Comparison of ENCODE assay signal across 1 cellular context in the genomic region with DNA sequence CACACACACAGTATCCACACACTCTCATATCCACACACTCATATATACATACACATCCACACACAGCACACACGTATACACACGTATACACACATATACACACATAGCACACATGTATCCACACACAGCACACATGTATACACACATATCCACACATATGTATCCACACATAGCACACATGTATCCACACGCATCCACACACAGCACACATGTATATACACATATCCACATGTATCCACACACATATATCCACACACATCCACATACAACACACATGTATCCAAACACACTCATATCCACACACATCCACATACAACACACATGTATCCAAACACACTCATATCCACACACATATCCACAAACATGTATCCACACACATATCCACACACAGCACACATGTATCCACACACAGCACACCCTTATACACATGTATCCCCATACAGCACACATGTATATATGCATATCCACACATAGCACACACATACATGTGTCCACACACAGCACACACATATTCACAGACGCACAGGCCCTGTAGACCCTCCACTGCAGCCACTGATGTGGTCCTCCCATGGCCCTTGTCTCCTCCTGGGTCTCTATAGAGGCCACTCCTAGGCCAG.
A peak's percentile ranks its signal among the peaks of the same experiment; 100 is the strongest.
TF ChIP-seq lines count a peak whose summit lies in the region.

No MANE protein-coding gene starts in this region.

TF ChIP-seq in HepG2, 621 proteins besides CTCF, POLR2A, EP300 and RAD21 (continued from another document and continues in another):
- no peak for TF ChIP-seq ATAD3A (CRISPR knock-in tag; IDR thresholded peaks at IDR 0.05)
- TF ChIP-seq, protein P1, sequence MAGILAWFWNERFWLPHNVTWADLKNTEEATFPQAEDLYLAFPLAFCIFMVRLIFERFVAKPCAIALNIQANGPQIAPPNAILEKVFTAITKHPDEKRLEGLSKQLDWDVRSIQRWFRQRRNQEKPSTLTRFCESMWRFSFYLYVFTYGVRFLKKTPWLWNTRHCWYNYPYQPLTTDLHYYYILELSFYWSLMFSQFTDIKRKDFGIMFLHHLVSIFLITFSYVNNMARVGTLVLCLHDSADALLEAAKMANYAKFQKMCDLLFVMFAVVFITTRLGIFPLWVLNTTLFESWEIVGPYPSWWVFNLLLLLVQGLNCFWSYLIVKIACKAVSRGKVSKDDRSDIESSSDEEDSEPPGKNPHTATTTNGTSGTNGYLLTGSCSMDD (CRISPR knock-in tag; IDR thresholded peaks at IDR 0.05), result no peak
- TF ChIP-seq ZNF282 (IDR thresholded peaks at IDR 0.05; ENCODE audit: partially characterized antibody), result peak; percentile 98
- no peak for TF ChIP-seq SIN3B (IDR thresholded peaks at IDR 0.05; ENCODE audit: low read length)
- no peak for TF ChIP-seq ZNF703 (CRISPR knock-in tag; IDR thresholded peaks at IDR 0.05; ENCODE audit: borderline replicate concordance)
- no peak for TF ChIP-seq ZNF138 (CRISPR knock-in tag; IDR thresholded peaks at IDR 0.05; ENCODE audit: low read depth)
- TF ChIP-seq, protein P2, sequence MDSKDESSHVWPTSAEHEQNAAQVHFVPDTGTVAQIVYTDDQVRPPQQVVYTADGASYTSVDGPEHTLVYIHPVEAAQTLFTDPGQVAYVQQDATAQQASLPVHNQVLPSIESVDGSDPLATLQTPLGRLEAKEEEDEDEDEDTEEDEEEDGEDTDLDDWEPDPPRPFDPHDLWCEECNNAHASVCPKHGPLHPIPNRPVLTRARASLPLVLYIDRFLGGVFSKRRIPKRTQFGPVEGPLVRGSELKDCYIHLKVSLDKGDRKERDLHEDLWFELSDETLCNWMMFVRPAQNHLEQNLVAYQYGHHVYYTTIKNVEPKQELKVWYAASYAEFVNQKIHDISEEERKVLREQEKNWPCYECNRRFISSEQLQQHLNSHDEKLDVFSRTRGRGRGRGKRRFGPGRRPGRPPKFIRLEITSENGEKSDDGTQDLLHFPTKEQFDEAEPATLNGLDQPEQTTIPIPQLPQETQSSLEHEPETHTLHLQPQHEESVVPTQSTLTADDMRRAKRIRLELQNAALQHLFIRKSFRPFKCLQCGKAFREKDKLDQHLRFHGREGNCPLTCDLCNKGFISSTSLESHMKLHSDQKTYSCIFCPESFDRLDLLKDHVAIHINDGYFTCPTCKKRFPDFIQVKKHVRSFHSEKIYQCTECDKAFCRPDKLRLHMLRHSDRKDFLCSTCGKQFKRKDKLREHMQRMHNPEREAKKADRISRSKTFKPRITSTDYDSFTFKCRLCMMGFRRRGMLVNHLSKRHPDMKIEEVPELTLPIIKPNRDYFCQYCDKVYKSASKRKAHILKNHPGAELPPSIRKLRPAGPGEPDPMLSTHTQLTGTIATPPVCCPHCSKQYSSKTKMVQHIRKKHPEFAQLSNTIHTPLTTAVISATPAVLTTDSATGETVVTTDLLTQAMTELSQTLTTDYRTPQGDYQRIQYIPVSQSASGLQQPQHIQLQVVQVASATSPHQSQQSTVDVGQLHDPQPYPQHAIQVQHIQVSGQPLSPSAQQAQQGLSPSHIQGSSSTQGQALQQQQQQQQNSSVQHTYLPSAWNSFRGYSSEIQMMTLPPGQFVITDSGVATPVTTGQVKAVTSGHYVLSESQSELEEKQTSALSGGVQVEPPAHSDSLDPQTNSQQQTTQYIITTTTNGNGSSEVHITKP (CRISPR knock-in tag; IDR thresholded peaks at IDR 0.05; ENCODE audit: low read depth), result no peak
- TF ChIP-seq, protein P3, sequence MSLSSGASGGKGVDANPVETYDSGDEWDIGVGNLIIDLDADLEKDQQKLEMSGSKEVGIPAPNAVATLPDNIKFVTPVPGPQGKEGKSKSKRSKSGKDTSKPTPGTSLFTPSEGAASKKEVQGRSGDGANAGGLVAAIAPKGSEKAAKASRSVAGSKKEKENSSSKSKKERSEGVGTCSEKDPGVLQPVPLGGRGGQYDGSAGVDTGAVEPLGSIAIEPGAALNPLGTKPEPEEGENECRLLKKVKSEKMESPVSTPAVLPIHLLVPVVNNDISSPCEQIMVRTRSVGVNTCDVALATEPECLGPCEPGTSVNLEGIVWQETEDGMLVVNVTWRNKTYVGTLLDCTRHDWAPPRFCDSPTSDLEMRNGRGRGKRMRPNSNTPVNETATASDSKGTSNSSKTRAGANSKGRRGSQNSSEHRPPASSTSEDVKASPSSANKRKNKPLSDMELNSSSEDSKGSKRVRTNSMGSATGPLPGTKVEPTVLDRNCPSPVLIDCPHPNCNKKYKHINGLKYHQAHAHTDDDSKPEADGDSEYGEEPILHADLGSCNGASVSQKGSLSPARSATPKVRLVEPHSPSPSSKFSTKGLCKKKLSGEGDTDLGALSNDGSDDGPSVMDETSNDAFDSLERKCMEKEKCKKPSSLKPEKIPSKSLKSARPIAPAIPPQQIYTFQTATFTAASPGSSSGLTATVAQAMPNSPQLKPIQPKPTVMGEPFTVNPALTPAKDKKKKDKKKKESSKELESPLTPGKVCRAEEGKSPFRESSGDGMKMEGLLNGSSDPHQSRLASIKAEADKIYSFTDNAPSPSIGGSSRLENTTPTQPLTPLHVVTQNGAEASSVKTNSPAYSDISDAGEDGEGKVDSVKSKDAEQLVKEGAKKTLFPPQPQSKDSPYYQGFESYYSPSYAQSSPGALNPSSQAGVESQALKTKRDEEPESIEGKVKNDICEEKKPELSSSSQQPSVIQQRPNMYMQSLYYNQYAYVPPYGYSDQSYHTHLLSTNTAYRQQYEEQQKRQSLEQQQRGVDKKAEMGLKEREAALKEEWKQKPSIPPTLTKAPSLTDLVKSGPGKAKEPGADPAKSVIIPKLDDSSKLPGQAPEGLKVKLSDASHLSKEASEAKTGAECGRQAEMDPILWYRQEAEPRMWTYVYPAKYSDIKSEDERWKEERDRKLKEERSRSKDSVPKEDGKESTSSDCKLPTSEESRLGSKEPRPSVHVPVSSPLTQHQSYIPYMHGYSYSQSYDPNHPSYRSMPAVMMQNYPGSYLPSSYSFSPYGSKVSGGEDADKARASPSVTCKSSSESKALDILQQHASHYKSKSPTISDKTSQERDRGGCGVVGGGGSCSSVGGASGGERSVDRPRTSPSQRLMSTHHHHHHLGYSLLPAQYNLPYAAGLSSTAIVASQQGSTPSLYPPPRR (CRISPR knock-in tag; IDR thresholded peaks at IDR 0.05; ENCODE audit: borderline replicate concordance), result no peak
- TF ChIP-seq FOXP1 (IDR thresholded peaks at IDR 0.05), result peak; percentile 58; the same call in 1 of the 2 replicates
- TF ChIP-seq FOXP1 (CRISPR knock-in tag; IDR thresholded peaks at IDR 0.05), result no peak
- no peak for TF ChIP-seq REL (CRISPR knock-in tag; conservative IDR thresholded peaks at IDR 0.05)
- TF ChIP-seq, protein P4, sequence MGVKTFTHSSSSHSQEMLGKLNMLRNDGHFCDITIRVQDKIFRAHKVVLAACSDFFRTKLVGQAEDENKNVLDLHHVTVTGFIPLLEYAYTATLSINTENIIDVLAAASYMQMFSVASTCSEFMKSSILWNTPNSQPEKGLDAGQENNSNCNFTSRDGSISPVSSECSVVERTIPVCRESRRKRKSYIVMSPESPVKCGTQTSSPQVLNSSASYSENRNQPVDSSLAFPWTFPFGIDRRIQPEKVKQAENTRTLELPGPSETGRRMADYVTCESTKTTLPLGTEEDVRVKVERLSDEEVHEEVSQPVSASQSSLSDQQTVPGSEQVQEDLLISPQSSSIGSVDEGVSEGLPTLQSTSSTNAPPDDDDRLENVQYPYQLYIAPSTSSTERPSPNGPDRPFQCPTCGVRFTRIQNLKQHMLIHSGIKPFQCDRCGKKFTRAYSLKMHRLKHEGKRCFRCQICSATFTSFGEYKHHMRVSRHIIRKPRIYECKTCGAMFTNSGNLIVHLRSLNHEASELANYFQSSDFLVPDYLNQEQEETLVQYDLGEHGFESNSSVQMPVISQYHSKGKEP (CRISPR knock-in tag; IDR thresholded peaks at IDR 0.05), result no peak
- TF ChIP-seq GTF2F1 (IDR thresholded peaks at IDR 0.05; ENCODE audit: low read length), result no peak
- TF ChIP-seq TRIM24 (CRISPR knock-in tag; IDR thresholded peaks at IDR 0.05), result no peak
- no peak for TF ChIP-seq KAT2B (IDR thresholded peaks at IDR 0.05; ENCODE audit: borderline replicate concordance, low read depth, low read length)
- no peak for TF ChIP-seq KLF16 (CRISPR knock-in tag; IDR thresholded peaks at IDR 0.05)
- TF ChIP-seq FOXM1 (CRISPR knock-in tag; IDR thresholded peaks at IDR 0.05), result no peak
- TF ChIP-seq, protein P5, sequence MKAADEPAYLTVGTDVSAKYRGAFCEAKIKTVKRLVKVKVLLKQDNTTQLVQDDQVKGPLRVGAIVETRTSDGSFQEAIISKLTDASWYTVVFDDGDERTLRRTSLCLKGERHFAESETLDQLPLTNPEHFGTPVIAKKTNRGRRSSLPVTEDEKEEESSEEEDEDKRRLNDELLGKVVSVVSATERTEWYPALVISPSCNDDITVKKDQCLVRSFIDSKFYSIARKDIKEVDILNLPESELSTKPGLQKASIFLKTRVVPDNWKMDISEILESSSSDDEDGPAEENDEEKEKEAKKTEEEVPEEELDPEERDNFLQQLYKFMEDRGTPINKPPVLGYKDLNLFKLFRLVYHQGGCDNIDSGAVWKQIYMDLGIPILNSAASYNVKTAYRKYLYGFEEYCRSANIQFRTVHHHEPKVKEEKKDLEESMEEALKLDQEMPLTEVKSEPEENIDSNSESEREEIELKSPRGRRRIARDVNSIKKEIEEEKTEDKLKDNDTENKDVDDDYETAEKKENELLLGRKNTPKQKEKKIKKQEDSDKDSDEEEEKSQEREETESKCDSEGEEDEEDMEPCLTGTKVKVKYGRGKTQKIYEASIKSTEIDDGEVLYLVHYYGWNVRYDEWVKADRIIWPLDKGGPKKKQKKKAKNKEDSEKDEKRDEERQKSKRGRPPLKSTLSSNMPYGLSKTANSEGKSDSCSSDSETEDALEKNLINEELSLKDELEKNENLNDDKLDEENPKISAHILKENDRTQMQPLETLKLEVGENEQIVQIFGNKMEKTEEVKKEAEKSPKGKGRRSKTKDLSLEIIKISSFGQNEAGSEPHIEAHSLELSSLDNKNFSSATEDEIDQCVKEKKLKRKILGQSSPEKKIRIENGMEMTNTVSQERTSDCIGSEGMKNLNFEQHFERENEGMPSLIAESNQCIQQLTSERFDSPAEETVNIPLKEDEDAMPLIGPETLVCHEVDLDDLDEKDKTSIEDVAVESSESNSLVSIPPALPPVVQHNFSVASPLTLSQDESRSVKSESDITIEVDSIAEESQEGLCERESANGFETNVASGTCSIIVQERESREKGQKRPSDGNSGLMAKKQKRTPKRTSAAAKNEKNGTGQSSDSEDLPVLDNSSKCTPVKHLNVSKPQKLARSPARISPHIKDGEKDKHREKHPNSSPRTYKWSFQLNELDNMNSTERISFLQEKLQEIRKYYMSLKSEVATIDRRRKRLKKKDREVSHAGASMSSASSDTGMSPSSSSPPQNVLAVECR (CRISPR knock-in tag; IDR thresholded peaks at IDR 0.05; ENCODE audit: borderline replicate concordance), result no peak
- no peak for TF ChIP-seq ARNT (IDR thresholded peaks at IDR 0.05)
- TF ChIP-seq RBM22 (optimal IDR thresholded peaks at IDR 0.05; ENCODE audit: low read length), result no peak
- TF ChIP-seq XRCC5 (optimal IDR thresholded peaks at IDR 0.05; ENCODE audit: low read length), result no peak
- TF ChIP-seq, protein P6, sequence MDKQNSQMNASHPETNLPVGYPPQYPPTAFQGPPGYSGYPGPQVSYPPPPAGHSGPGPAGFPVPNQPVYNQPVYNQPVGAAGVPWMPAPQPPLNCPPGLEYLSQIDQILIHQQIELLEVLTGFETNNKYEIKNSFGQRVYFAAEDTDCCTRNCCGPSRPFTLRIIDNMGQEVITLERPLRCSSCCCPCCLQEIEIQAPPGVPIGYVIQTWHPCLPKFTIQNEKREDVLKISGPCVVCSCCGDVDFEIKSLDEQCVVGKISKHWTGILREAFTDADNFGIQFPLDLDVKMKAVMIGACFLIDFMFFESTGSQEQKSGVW (CRISPR knock-in tag; IDR thresholded peaks at IDR 0.05; ENCODE audit: borderline replicate concordance), result no peak
- TF ChIP-seq, protein P7, sequence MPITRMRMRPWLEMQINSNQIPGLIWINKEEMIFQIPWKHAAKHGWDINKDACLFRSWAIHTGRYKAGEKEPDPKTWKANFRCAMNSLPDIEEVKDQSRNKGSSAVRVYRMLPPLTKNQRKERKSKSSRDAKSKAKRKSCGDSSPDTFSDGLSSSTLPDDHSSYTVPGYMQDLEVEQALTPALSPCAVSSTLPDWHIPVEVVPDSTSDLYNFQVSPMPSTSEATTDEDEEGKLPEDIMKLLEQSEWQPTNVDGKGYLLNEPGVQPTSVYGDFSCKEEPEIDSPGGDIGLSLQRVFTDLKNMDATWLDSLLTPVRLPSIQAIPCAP (CRISPR knock-in tag; IDR thresholded peaks at IDR 0.05; ENCODE audit: low read depth), result no peak
- TF ChIP-seq, protein P8, sequence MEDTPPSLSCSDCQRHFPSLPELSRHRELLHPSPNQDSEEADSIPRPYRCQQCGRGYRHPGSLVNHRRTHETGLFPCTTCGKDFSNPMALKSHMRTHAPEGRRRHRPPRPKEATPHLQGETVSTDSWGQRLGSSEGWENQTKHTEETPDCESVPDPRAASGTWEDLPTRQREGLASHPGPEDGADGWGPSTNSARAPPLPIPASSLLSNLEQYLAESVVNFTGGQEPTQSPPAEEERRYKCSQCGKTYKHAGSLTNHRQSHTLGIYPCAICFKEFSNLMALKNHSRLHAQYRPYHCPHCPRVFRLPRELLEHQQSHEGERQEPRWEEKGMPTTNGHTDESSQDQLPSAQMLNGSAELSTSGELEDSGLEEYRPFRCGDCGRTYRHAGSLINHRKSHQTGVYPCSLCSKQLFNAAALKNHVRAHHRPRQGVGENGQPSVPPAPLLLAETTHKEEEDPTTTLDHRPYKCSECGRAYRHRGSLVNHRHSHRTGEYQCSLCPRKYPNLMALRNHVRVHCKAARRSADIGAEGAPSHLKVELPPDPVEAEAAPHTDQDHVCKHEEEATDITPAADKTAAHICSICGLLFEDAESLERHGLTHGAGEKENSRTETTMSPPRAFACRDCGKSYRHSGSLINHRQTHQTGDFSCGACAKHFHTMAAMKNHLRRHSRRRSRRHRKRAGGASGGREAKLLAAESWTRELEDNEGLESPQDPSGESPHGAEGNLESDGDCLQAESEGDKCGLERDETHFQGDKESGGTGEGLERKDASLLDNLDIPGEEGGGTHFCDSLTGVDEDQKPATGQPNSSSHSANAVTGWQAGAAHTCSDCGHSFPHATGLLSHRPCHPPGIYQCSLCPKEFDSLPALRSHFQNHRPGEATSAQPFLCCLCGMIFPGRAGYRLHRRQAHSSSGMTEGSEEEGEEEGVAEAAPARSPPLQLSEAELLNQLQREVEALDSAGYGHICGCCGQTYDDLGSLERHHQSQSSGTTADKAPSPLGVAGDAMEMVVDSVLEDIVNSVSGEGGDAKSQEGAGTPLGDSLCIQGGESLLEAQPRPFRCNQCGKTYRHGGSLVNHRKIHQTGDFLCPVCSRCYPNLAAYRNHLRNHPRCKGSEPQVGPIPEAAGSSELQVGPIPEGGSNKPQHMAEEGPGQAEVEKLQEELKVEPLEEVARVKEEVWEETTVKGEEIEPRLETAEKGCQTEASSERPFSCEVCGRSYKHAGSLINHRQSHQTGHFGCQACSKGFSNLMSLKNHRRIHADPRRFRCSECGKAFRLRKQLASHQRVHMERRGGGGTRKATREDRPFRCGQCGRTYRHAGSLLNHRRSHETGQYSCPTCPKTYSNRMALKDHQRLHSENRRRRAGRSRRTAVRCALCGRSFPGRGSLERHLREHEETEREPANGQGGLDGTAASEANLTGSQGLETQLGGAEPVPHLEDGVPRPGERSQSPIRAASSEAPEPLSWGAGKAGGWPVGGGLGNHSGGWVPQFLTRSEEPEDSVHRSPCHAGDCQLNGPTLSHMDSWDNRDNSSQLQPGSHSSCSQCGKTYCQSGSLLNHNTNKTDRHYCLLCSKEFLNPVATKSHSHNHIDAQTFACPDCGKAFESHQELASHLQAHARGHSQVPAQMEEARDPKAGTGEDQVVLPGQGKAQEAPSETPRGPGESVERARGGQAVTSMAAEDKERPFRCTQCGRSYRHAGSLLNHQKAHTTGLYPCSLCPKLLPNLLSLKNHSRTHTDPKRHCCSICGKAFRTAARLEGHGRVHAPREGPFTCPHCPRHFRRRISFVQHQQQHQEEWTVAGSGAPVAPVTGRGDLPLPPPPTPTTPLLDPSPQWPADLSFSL (CRISPR knock-in tag; IDR thresholded peaks at IDR 0.05), result no peak
- TF ChIP-seq ATF1 (CRISPR knock-in tag; IDR thresholded peaks at IDR 0.05), result no peak
- TF ChIP-seq SNAI1 (CRISPR knock-in tag; IDR thresholded peaks at IDR 0.05; ENCODE audit: borderline replicate concordance), result no peak
- no peak for TF ChIP-seq MIXL1 (CRISPR knock-in tag; IDR thresholded peaks at IDR 0.05)
